Comparison of ENCODE assay signal across 9 cellular contexts in genomic region chr6:134822920-134823430, GRCh38.
A peak's percentile ranks its signal among the peaks of the same experiment; 100 is the strongest.
DNase-seq lines count a peak whose midpoint lies in the region; ATAC-seq, FAIRE-seq and TF ChIP-seq lines count a peak whose summit lies in the region.
"Had no signal": no experiment of that assay in that cellular context is flagged by ENCODE, and none has a peak within 500 bp of the region (broad histone marks: within the 10 kb centered on the region; RNA-seq: fewer than 3 reads in every experiment).

No MANE protein-coding gene starts in this region.

- H3K9me3 Mint-ChIP-seq in activated T-cell treated with anti-CD3 and anti-CD28 coated beads, Interleukin-2, amount 50 U/mL, for 24 hours: no peaks in the 10 kb centered on the region
- H3K9me3 Mint-ChIP-seq: activated naive CD4-positive, alpha-beta T cell treated with anti-CD3 and anti-CD28 coated beads, Interleukin-2, amount 50 U/mL, for 24 hours had no signal

- no peaks in the 10 kb centered on the region for H3K79me1 ChIP-seq in neuronal stem cell (ENCODE audit: low read depth, low read length)

- H2BK15ac ChIP-seq in neuronal stem cell (ENCODE audit: low read length): no peak overlapping the region

- H3K27ac Mint-ChIP-seq in activated T-cell treated with anti-CD3 and anti-CD28 coated beads, Interleukin-2, amount 50 U/mL, for 24 hours: no peak overlapping the region
- H3K27ac Mint-ChIP-seq: activated naive CD4-positive, alpha-beta T cell treated with anti-CD3 and anti-CD28 coated beads, Interleukin-2, amount 50 U/mL, for 24 hours had no signal

- no peak overlapping the region for H3K14ac ChIP-seq in neuronal stem cell (ENCODE audit: low read length)

- H3K9ac ChIP-seq in neuronal stem cell (ENCODE audit: low read depth, low read length, poor library complexity): no peak overlapping the region

- H3K27me3 Mint-ChIP-seq in activated T-cell treated with anti-CD3 and anti-CD28 coated beads, Interleukin-2, amount 50 U/mL, for 24 hours: peaks cover 2% of the 10 kb centered on the region
- H3K27me3 Mint-ChIP-seq: activated naive CD4-positive, alpha-beta T cell treated with anti-CD3 and anti-CD28 coated beads, Interleukin-2, amount 50 U/mL, for 24 hours had no signal

- peak; percentile 89 for ATAC-seq in GM19463 (IDR thresholded peaks at IDR 0.05; ENCODE audit: unreplicated experiment)

- H3K4ac ChIP-seq in neuronal stem cell (ENCODE audit: low read length): no peak overlapping the region

- no peak for FAIRE-seq in D721Med (lab: Jason Lieb, UNC)

- H2BK12ac ChIP-seq in neuronal stem cell (ENCODE audit: low read length): no peak overlapping the region

- H3K4me3 Mint-ChIP-seq in activated T-cell treated with anti-CD3 and anti-CD28 coated beads, Interleukin-2, amount 50 U/mL, for 24 hours: no peak overlapping the region
- H3K4me3 Mint-ChIP-seq: activated naive CD4-positive, alpha-beta T cell treated with anti-CD3 and anti-CD28 coated beads, Interleukin-2, amount 50 U/mL, for 24 hours had no signal

- peaks cover 0 to 5% (median 0%) of the 10 kb centered on the region in 3 experiments for H3K27me3 ChIP-seq in neuronal stem cell (ENCODE audit: control insufficient read depth in 3 of 3, insufficient read depth in 3 of 3, low read depth in 1 of 3, low read length in 3 of 3)

- H3K36me3 Mint-ChIP-seq in activated T-cell treated with anti-CD3 and anti-CD28 coated beads, Interleukin-2, amount 50 U/mL, for 24 hours (ENCODE audit: low read depth): no peaks in the 10 kb centered on the region
- H3K36me3 Mint-ChIP-seq: activated naive CD4-positive, alpha-beta T cell treated with anti-CD3 and anti-CD28 coated beads, Interleukin-2, amount 50 U/mL, for 24 hours had no signal

- H2AFZ ChIP-seq in neuronal stem cell (ENCODE audit: low read length): no peak overlapping the region

- H3K4me1 Mint-ChIP-seq in activated T-cell treated with anti-CD3 and anti-CD28 coated beads, Interleukin-2, amount 50 U/mL, for 24 hours (ENCODE audit: low read depth): peaks cover 5% of the 10 kb centered on the region
- H3K4me1 Mint-ChIP-seq: activated naive CD4-positive, alpha-beta T cell treated with anti-CD3 and anti-CD28 coated beads, Interleukin-2, amount 50 U/mL, for 24 hours had no signal

- no peak overlapping the region for H4K91ac ChIP-seq in neuronal stem cell (ENCODE audit: low read depth, low read length, poor library complexity)

- no peak overlapping the region for H2BK120ac ChIP-seq in neuronal stem cell (ENCODE audit: low read depth, low read length)

- no peaks in the 10 kb centered on the region for H3K9me3 ChIP-seq in neuronal stem cell (replicated peaks in 1 of 2; ENCODE audit: control insufficient read depth in 2 of 2, insufficient read depth in 1 of 2, low read depth in 1 of 2, low read length in 2 of 2)

- H3K18ac ChIP-seq in neuronal stem cell (ENCODE audit: low read length): no peak overlapping the region

- no CpG with 5 or more reads among the region's 10 CpGs for WGBS in neuronal stem cell (ENCODE audit: extremely low coverage in 2 of 2, insufficient read length in 2 of 2, insufficient replicate concordance in 1 of 2), 2 donors

- H3K4me1 ChIP-seq in neuronal stem cell (ENCODE audit: control insufficient read depth in 2 of 2, insufficient read depth in 1 of 2, low read depth in 1 of 2, low read length in 2 of 2): peaks cover 0 to 3% of the 10 kb centered on the region in 2 donors

- no peak overlapping the region for H2BK5ac ChIP-seq in neuronal stem cell (ENCODE audit: low read length)

- H2AK5ac ChIP-seq in neuronal stem cell (ENCODE audit: low read depth, low read length): no peak overlapping the region

- H3K4me2 ChIP-seq in neuronal stem cell (ENCODE audit: insufficient read depth, low read length, poor library complexity, severe bottlenecking): no peak overlapping the region

- H3K27ac ChIP-seq in neuronal stem cell (replicated peaks; ENCODE audit: low read length): no peak overlapping the region

- no peak overlapping the region for H3K23ac ChIP-seq in neuronal stem cell (ENCODE audit: low read depth, low read length, poor library complexity)

- DNase-seq in D721Med (ENCODE audit: insufficient read length, low spot score) (peak; percentile 35), HK-2 (ENCODE audit: unreplicated experiment) (peak; percentile 66), NCI-H748 (lab: John Stamatoyannopoulos, UW; ENCODE audit: unreplicated experiment) (peak; percentile 83), foreskin fibroblast (peak; percentile 76 to 92), neuronal stem cell (ENCODE audit: low spot score) (peak; percentile 81), cortex of kidney (lab: John Stamatoyannopoulos, UW) (no peak)
- peak; percentile 41 for DNase-seq in activated T-cell treated with anti-CD3 and anti-CD28 coated beads, Interleukin-2, amount 50 U/mL, for 24 hours

- no peak overlapping the region for H4K8ac ChIP-seq in neuronal stem cell (ENCODE audit: low read depth, low read length)

- no peak overlapping the region for H3K4me3 ChIP-seq in foreskin fibroblast (ENCODE audit: low read depth in 1 of 2, low read length in 2 of 2)
- H3K4me3 ChIP-seq in neuronal stem cell (ENCODE audit: low read length in 2 of 2): no peak overlapping the region

- TF ChIP-seq CTCF in D721Med (IDR thresholded peaks at IDR 0.05; ENCODE audit: insufficient read depth, missing control alignments) (peak; percentile 95), foreskin fibroblast (IDR thresholded peaks at IDR 0.05; ENCODE audit: low read depth, low read length) (peak; percentile 81)

- H3K36me3 ChIP-seq in neuronal stem cell (replicated peaks in 1 of 2; ENCODE audit: control insufficient read depth in 2 of 2, insufficient read depth in 2 of 2, low read length in 2 of 2): no peaks in the 10 kb centered on the region
